Comparison of ENCODE assay signal across 25 cellular contexts in the genomic region with DNA sequence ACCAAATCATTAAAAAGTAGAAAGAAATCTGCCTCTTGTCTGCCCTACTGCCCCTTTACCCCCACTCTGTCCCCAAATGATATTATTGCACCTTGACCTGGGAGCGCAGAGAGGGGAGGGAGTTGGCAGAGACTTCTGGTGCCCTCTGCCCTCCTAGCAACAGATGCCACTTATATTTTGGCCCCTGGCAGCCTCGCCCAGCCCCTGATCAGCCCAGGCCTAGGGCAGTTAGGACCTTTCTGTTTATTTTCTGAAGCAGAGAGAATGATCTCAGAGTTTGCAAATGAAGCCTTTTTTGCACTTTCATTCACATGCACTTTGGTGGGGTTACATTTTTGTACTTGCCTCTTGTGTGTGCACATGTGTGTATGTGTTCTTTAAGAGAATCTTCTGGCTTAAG. TPM values are rescaled to one million over a fixed set of nuclear protein-coding genes. Genes with fewer than 3 reads are reported as not detected.
"Had no signal": no experiment of that assay in that cellular context is flagged by ENCODE, and none has a peak within 500 bp of the region (broad histone marks: within the 10 kb centered on the region; RNA-seq: fewer than 3 reads in every experiment).

No MANE protein-coding gene starts in this region.

- H3K27me3 ChIP-seq: breast epithelium, MG63 had no signal

- ATAC-seq: activated CD8-positive, alpha-beta memory T cell treated with anti-CD3 and anti-CD28 coated beads, Interleukin-2, amount 10 ng/mL, durations not matched to agents 7 days and 5 days; Panc1; WTC11 had no signal

- DNase-seq: activated CD4-positive, alpha-beta T cell treated with anti-CD3 and anti-CD28 coated beads, Interleukin-2, amount 10 ng/mL, durations not matched to agents 24 days and 14 days; activated CD4-positive, alpha-beta T cell treated with anti-CD3 and anti-CD28 coated beads, Interleukin-2, amount 50 U/mL, for 48 hours; activated CD4-positive, CD25-positive, alpha-beta regulatory T cell treated with anti-CD3 and anti-CD28 coated beads, Interleukin-2, amount 50 U/mL, for 72 hours; activated CD8-positive, alpha-beta memory T cell treated with anti-CD3 and anti-CD28 coated beads, Interleukin-2, amount 10 ng/mL, durations not matched to agents 7 days and 5 days; activated effector memory CD4-positive, alpha-beta T cell treated with Interleukin-2 at 50 U/mL for 16 hours; activated naive CD4-positive, alpha-beta T cell; activated T-cell treated with anti-CD3 and anti-CD28 coated beads, Interleukin-2, amount 50 U/mL, for 24 hours; MG63; NCI-H1092 treated with DMSO at 0.1 percent for 48 hours; NCI-H1417 treated with DMSO at 0.1 percent for 48 hours; NCI-H1694; NCI-H2029; NCI-H2107; NCI-H2171 treated with DMSO at 0.1 percent for 48 hours; NCI-H226; NCI-H526; NCI-H82; SHP77 treated with DMSO at 0.1 percent for 48 hours; T-helper 9 cell had no signal

- H3K4me3 ChIP-seq: breast epithelium, MG63 had no signal

- H3K27ac ChIP-seq: breast epithelium, RWPE1 had no signal

- H3K36me3 ChIP-seq: breast epithelium, MG63 had no signal

- H3K4me1 ChIP-seq: breast epithelium had no signal

RNA-seq across cellular contexts. Expression of gene SGK2, which starts 8.4 kb away (rescaled TPM):
- total RNA-seq: activated T-helper 1 cell treated with anti-CD3 and anti-CD28 coated beads, Interleukin-12 subunit alpha, Interleukin-12 subunit beta, Interleukin-2, Interleukin-4 antibody, amounts not matched to agents 30 ng/mL and 10 ng/mL and 1 ng/mL, durations not matched to agents 14 hours and 24 hours and 36 hours; SK-MEL-5 had no signal
